ENCODE assay signal across 1 cellular context in genomic region chr7:32490127-32490796, GRCh38.
TF ChIP-seq lines count a peak whose summit lies in the region.

Gene LSM5 (minus strand): TSS chr7:32490380. CDS start chr7:32490365, 15 bp downstream.

TF ChIP-seq in HepG2, 621 proteins besides CTCF, POLR2A, EP300 and RAD21 (continued from another document and continues in another):
- TF ChIP-seq AKNA (CRISPR knock-in tag; IDR thresholded peaks at IDR 0.05; ENCODE audit: borderline replicate concordance) = peak; percentile 62; the same call in 1 of the 2 replicates
- peak; percentile 53; the same call in 1 of the 2 replicates for TF ChIP-seq ZBTB20 (CRISPR knock-in tag; IDR thresholded peaks at IDR 0.05; ENCODE audit: borderline replicate concordance, low read depth)
- no peak for TF ChIP-seq ZFP62 (CRISPR knock-in tag; IDR thresholded peaks at IDR 0.05)
- TF ChIP-seq ZFAT (CRISPR knock-in tag; conservative IDR thresholded peaks at IDR 0.05) = no peak; the same call in 1 of the 2 replicates
- no peak; the same call in 1 of the 2 replicates for TF ChIP-seq ZXDC (CRISPR knock-in tag; IDR thresholded peaks at IDR 0.05)
- no peak for TF ChIP-seq HDAC6 (IDR thresholded peaks at IDR 0.05; ENCODE audit: low read depth, low read length)
- no peak for TF ChIP-seq NFE2L2 (IDR thresholded peaks at IDR 0.05; ENCODE audit: low read length)
- TF ChIP-seq ZNF83 (CRISPR knock-in tag; IDR thresholded peaks at IDR 0.05; ENCODE audit: borderline replicate concordance) = no peak
- TF ChIP-seq SALL2 (CRISPR knock-in tag; IDR thresholded peaks at IDR 0.05) = peak; percentile 94
- TF ChIP-seq ELK4 (CRISPR knock-in tag; IDR thresholded peaks at IDR 0.05; ENCODE audit: borderline replicate concordance) = no peak; the same call in 1 of the 2 replicates
- TF ChIP-seq CAMTA2 (CRISPR knock-in tag; IDR thresholded peaks at IDR 0.05; ENCODE audit: borderline replicate concordance) = peak; percentile 77; the same call in 1 of the 2 replicates
- no peak for TF ChIP-seq HMGA1 (CRISPR knock-in tag; conservative IDR thresholded peaks at IDR 0.05)
- TF ChIP-seq ZBTB14 (CRISPR knock-in tag; IDR thresholded peaks at IDR 0.05) = no peak
- no peak for TF ChIP-seq MNT (IDR thresholded peaks at IDR 0.05)
- peak; percentile 83 for TF ChIP-seq CBFB (CRISPR knock-in tag; IDR thresholded peaks at IDR 0.05)
- 0 out of 2 replicates have a peak, but pooled peaks have one; percentile 72 for TF ChIP-seq DNMT1 (CRISPR knock-in tag; IDR thresholded peaks at IDR 0.05)
- 0 out of 2 replicates have a peak, but pooled peaks have one; percentile 14 for TF ChIP-seq SKIL (CRISPR knock-in tag; IDR thresholded peaks at IDR 0.05; ENCODE audit: borderline replicate concordance)
- TF ChIP-seq ZNF207 (IDR thresholded peaks at IDR 0.05; ENCODE audit: borderline replicate concordance) = no peak
- TF ChIP-seq ADNP (CRISPR knock-in tag; IDR thresholded peaks at IDR 0.05) = no peak
- 0 out of 2 replicates have a peak, but pooled peaks have one; percentile 57 for TF ChIP-seq ZKSCAN8 (CRISPR knock-in tag; IDR thresholded peaks at IDR 0.05; ENCODE audit: borderline replicate concordance)
- no peak for TF ChIP-seq ZNF33B (CRISPR knock-in tag; IDR thresholded peaks at IDR 0.05)
- peak; percentile 96 for TF ChIP-seq TGIF2 (CRISPR knock-in tag; IDR thresholded peaks at IDR 0.05)
- TF ChIP-seq ZNF7 (CRISPR knock-in tag; IDR thresholded peaks at IDR 0.05) = no peak
- no peak for TF ChIP-seq ZKSCAN5 (CRISPR knock-in tag; IDR thresholded peaks at IDR 0.05)
- no peak for TF ChIP-seq ZNF749 (CRISPR knock-in tag; IDR thresholded peaks at IDR 0.05; ENCODE audit: borderline replicate concordance)
- 0 out of 2 replicates have a peak, but pooled peaks have one; percentile 22 for TF ChIP-seq SIX4 (CRISPR knock-in tag; IDR thresholded peaks at IDR 0.05)
- TF ChIP-seq SOX5 (CRISPR knock-in tag; IDR thresholded peaks at IDR 0.05; ENCODE audit: borderline replicate concordance) = peak; percentile 65; the same call in 1 of the 2 replicates
- TF ChIP-seq CENPX (CRISPR knock-in tag; IDR thresholded peaks at IDR 0.05) = no peak
- TF ChIP-seq ZBTB8A (CRISPR knock-in tag; IDR thresholded peaks at IDR 0.05; ENCODE audit: borderline replicate concordance, low read depth) = no peak
- TF ChIP-seq SOX6 (IDR thresholded peaks at IDR 0.05) = no peak
- peak; percentile 81 for TF ChIP-seq SOX6 (CRISPR knock-in tag; IDR thresholded peaks at IDR 0.05)
- TF ChIP-seq RERE (CRISPR knock-in tag; IDR thresholded peaks at IDR 0.05; ENCODE audit: low read depth) = 0 out of 2 replicates have a peak, but pooled peaks have one; percentile 48
- TF ChIP-seq PCBP2 (optimal IDR thresholded peaks at IDR 0.05; ENCODE audit: low read depth, low read length, poor library complexity, severe bottlenecking) = no peak
- TF ChIP-seq STAT5B (CRISPR knock-in tag; IDR thresholded peaks at IDR 0.05) = no peak
- 0 out of 2 replicates have a peak, but pooled peaks have one; percentile 19 for TF ChIP-seq PPARG (CRISPR knock-in tag; conservative IDR thresholded peaks at IDR 0.05)
- peak; percentile 46; the same call in 1 of the 2 replicates for TF ChIP-seq PLSCR1 (CRISPR knock-in tag; IDR thresholded peaks at IDR 0.05; ENCODE audit: borderline replicate concordance)
- TF ChIP-seq ATRX (CRISPR knock-in tag; IDR thresholded peaks at IDR 0.05; ENCODE audit: borderline replicate concordance) = no peak
- TF ChIP-seq SRSF4 (IDR thresholded peaks at IDR 0.05; ENCODE audit: low read depth, low read length, poor library complexity, severe bottlenecking) = no peak
